In the genomic region with DNA sequence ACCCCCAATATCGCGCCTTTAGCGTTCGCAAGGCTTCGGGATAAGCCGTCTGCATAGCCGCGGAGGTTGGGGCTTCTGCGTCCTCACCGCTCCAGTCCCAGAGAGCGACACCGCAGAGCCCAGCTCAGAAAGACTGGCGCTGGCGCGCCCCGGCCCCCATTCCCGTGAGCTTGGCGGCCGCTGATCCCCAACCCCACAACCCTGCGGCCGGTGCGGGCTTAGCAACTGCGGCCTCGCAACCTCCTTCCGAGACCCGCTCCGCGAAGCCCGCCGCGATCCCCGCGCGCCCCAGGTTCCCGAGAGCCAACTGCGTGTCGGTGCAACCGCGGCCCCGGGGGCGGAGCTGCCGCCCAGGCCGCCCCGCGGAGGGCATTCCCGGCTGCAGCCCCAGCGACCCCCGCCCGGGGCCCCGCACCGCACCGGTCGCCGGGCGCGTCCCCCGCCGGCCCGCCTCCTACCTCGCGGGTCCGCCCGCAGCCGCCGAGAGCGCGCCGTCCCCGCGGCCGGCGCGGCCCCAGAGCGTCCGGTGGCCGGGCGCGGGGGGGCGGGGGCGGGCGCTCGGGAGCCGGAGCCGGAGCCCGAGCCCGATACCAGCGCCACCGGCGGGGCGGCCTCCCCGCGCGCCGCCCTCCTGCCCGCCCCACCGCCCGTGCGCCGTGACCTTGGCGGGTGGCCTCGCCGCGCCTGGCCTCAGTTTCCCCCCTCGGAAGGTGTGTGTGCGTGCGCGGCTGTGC, we compare ENCODE assay signal across 8 cellular contexts.
DNase-seq lines count a peak whose midpoint lies in the region; ATAC-seq and TF ChIP-seq lines count a peak whose summit lies in the region.

No MANE protein-coding gene starts in this region.

- H3K4me3 Mint-ChIP-seq in brain: peak overlapping the region; percentile 68 to 94 (median 90)

- peaks cover 6 to 17% of the 10 kb centered on the region in 2 donors for H3K4me1 ChIP-seq in thoracic aorta (ENCODE audit: control insufficient read depth in 1 of 2, low read depth in 2 of 2)

- TF ChIP-seq CTCF in LNCaP clone FGC (IDR thresholded peaks at IDR 0.05; ENCODE audit: control insufficient read depth, extremely low read depth, insufficient read depth) (no peak), brain (conservative IDR thresholded peaks at IDR 0.05) (no peak), thoracic aorta (IDR thresholded peaks at IDR 0.05) (no peak)

- peaks cover 10% of the 10 kb centered on the region for H3K36me3 Mint-ChIP-seq in brain

- no peaks in the 10 kb centered on the region for H3K36me3 ChIP-seq in thoracic aorta

- no peaks in the 10 kb centered on the region for H3K27me3 ChIP-seq in thoracic aorta (replicated peaks; ENCODE audit: insufficient read depth)

- H3K27ac Mint-ChIP-seq in brain: peak overlapping the region in 1 of 5 experiments; percentile 33

- H3K9me3 Mint-ChIP-seq in brain: no peaks in the 10 kb centered on the region

- H3K27ac ChIP-seq in thoracic aorta: peak overlapping the region; percentile 77 to 87

- ATAC-seq in thoracic aorta (ENCODE audit: insufficient number of reproducible peaks, low FRiP score, low read depth): no peak
- no peak for ATAC-seq in GM19351 (IDR thresholded peaks at IDR 0.05; ENCODE audit: unreplicated experiment)

- H3K9me3 ChIP-seq in thoracic aorta: no peaks in the 10 kb centered on the region

- peaks cover 43% of the 10 kb centered on the region for H3K4me1 Mint-ChIP-seq in brain

- H3K4me3 ChIP-seq in LNCaP clone FGC (ENCODE audit: low read depth, low read length) (peak overlapping the region; percentile 64), thoracic aorta (peak overlapping the region; percentile 93)

- H3K27me3 Mint-ChIP-seq in brain: no peaks in the 10 kb centered on the region

- DNase-seq in activated CD4-positive, CD25-positive, alpha-beta regulatory T cell treated with anti-CD3 and anti-CD28 coated beads, Interleukin-2, amount 50 U/mL, for 72 hours: peak; percentile 46
- no peak for DNase-seq in activated CD4-positive, CD25-positive, alpha-beta regulatory T cell (lab: John Stamatoyannopoulos, UW)
- DNase-seq in LNCaP clone FGC (ENCODE audit: low read depth) (no peak), left kidney (ENCODE audit: low read depth, low spot score) (peak; percentile 63), thoracic aorta (ENCODE audit: low spot score) (no peak), NCI-H2171 (lab: John Stamatoyannopoulos, UW) (no peak)

Comparison
In these comparisons a context has a peak if more than half of its experiments do, and no peak if none do; other contexts are left out.
1. DNase-seq: peak in activated CD4-positive, CD25-positive, alpha-beta regulatory T cell treated with anti-CD3 and anti-CD28 coated beads, Interleukin-2, amount 50 U/mL, for 72 hours (single experiment) and left kidney (single experiment); none in activated CD4-positive, CD25-positive, alpha-beta regulatory T cell (0 of 4), LNCaP clone FGC (single experiment), thoracic aorta (single experiment) and NCI-H2171 (single experiment).